In the genomic region with DNA sequence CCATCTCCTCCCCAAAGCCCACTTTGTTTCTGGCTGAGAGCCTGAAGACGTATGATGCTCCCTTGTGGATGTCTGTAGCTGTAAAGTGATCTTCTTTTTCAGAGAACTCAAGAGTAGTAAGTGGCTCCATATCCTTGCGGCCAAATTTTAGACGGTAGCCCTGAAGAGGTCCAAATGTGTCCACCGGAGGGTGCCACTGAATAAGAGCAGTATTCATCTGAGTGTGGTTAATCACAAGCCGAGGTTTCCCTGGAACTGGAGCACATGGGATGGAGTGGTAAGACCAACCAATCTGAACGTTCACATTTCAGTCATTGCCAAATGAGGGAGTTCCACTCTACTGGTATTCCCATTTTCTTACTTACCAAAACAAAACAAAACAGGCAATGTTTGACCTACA, we compare ENCODE assay signal across 9 cellular contexts.
A peak's percentile ranks its signal among the peaks of the same experiment; 100 is the strongest.
DNase-seq lines count a peak whose midpoint lies in the region; ATAC-seq and TF ChIP-seq lines count a peak whose summit lies in the region.
"Had no signal": no experiment of that assay in that cellular context is flagged by ENCODE, and none has a peak within 500 bp of the region (broad histone marks: within the 10 kb centered on the region; RNA-seq: fewer than 3 reads in every experiment).

No MANE protein-coding gene starts in this region.

- H3K9ac ChIP-seq in neuronal stem cell (ENCODE audit: low read depth, low read length, poor library complexity), result no peak overlapping the region
- H3K9ac ChIP-seq in PC-3 (ENCODE audit: low read length), result no peak overlapping the region

- peak; percentile 27 for DNase-seq in activated CD4-positive, alpha-beta T cell treated with anti-CD3 and anti-CD28 coated beads for 36 hours
- DNase-seq in activated CD4-positive, alpha-beta T cell treated with anti-CD3 and anti-CD28 coated beads, Interleukin-2, amount 50 U/mL, for 1 hour, result no peak
- DNase-seq in SJCRH30 (peak; percentile 48 to 75), left cardiac atrium (peak; percentile 26), thyroid gland (peak; percentile 35 to 53), HFFc6 (no peak), neuronal stem cell (ENCODE audit: low spot score) (no peak), PC-3 (no peak)
- DNase-seq: stimulated activated CD4-positive, alpha-beta T cell treated with anti-CD3 and anti-CD28 coated beads, Interleukin-12 subunit alpha, Interleukin-12 subunit beta, amount 100 ng/mL, for 4 hours had no signal

- no peaks in the 10 kb centered on the region for H3K79me2 ChIP-seq in PC-3 (ENCODE audit: low read length)

- H4K91ac ChIP-seq in neuronal stem cell (ENCODE audit: low read depth, low read length, poor library complexity), result no peak overlapping the region

- POLR2A ChIA-PET in activated CD4-positive, alpha-beta T cell treated with anti-CD3 and anti-CD28 coated beads for 36 hours (lab: Charles Lee), result no interaction called here
- POLR2A ChIA-PET in PC-3 (lab: Charles Lee; ENCODE audit: unreplicated experiment), result no interaction called here

- intact Hi-C loops in activated CD4-positive, alpha-beta T cell treated with anti-CD3 and anti-CD28 coated beads for 36 hours (cut with DNase I, micrococcal nuclease), result no loop called here
- intact Hi-C loops in left cardiac atrium (cut with DNase I), result loop anchor here in 1 of 2 donors (10.0 kb wide), 1 partner anchor 409 kb away; no protein-coding TSS in a partner anchor
- intact Hi-C loops in thyroid gland (cut with DNase I), result no loop called here
- intact Hi-C loops in PC-3 (cut with micrococcal nuclease), result no loop called here

- H2AK5ac ChIP-seq in neuronal stem cell (ENCODE audit: low read depth, low read length), result no peak overlapping the region

- no peaks in the 10 kb centered on the region for H3K9me2 ChIP-seq in PC-3 (replicated peaks; ENCODE audit: low read length)

- no peaks in the 10 kb centered on the region for H3F3A ChIP-seq in PC-3 (ENCODE audit: low read length, unreplicated experiment)

- no peaks in the 10 kb centered on the region for H3K9me3 Mint-ChIP-seq in activated CD4-positive, alpha-beta T cell treated with anti-CD3 and anti-CD28 coated beads for 36 hours (ENCODE audit: low read depth)
- H3K9me3 Mint-ChIP-seq in HFFc6, result peaks cover 44% of the 10 kb centered on the region

- TF ChIP-seq POLR2A in thyroid gland (IDR thresholded peaks at IDR 0.05), result no peak

- H3K4me1 ChIP-seq in SJCRH30 (peaks cover 15% of the 10 kb centered on the region), thyroid gland (no peaks in the 10 kb centered on the region), neuronal stem cell (ENCODE audit: control insufficient read depth in 2 of 2, insufficient read depth in 1 of 2, low read depth in 1 of 2, low read length in 2 of 2) (peaks cover 0 to 2% of the 10 kb centered on the region in 2 donors), PC-3 (ENCODE audit: insufficient read depth, low read length) (no peaks in the 10 kb centered on the region)

- no peaks in the 10 kb centered on the region for H3K27me3 Mint-ChIP-seq in activated CD4-positive, alpha-beta T cell treated with anti-CD3 and anti-CD28 coated beads for 36 hours
- H3K27me3 Mint-ChIP-seq in HFFc6 (ENCODE audit: insufficient read depth), result no peaks in the 10 kb centered on the region

- H3K36me3 Mint-ChIP-seq in activated CD4-positive, alpha-beta T cell treated with anti-CD3 and anti-CD28 coated beads for 36 hours (ENCODE audit: low read depth), result no peaks in the 10 kb centered on the region
- peaks cover 5% of the 10 kb centered on the region; the same call in 1 of the 2 replicates for H3K36me3 Mint-ChIP-seq in HFFc6 (ENCODE audit: low read depth)

- no TSS peak for BruUV-seq in PC-3 (replicated peaks; lab: Mats Ljungman, UMichigan)

- H3K79me1 ChIP-seq in neuronal stem cell (ENCODE audit: low read depth, low read length), result peaks cover 2% of the 10 kb centered on the region

- H3K18ac ChIP-seq in neuronal stem cell (ENCODE audit: low read length), result no peak overlapping the region

- ATAC-seq in activated CD4-positive, alpha-beta T cell treated with anti-CD3 and anti-CD28 coated beads for 36 hours, result no peak
- ATAC-seq in left cardiac atrium, result peak; percentile 55 to 72
- no peak for ATAC-seq in PC-3

- no peak overlapping the region for H3K4me3 ChIP-seq in SJCRH30
- no peak overlapping the region for H3K4me3 ChIP-seq in thyroid gland (replicated peaks in 1 of 3)
- H3K4me3 ChIP-seq in neuronal stem cell (ENCODE audit: low read length in 2 of 2), result no peak overlapping the region
- no peak overlapping the region for H3K4me3 ChIP-seq in PC-3 (ENCODE audit: low read length)

- H2AFZ ChIP-seq in neuronal stem cell (ENCODE audit: low read length) (no peak overlapping the region), PC-3 (ENCODE audit: low read length) (no peak overlapping the region)

- H3K14ac ChIP-seq in neuronal stem cell (ENCODE audit: low read length), result no peak overlapping the region

- WGBS in thyroid gland, 2 donors, result 62 to 68% methylated on average over 6 of the region's 6 CpGs
- WGBS in neuronal stem cell (ENCODE audit: extremely low coverage in 2 of 2, insufficient read length in 2 of 2, insufficient replicate concordance in 1 of 2), 2 donors, result no CpG with 5 or more reads among the region's 6 CpGs

- no peak overlapping the region for H2BK120ac ChIP-seq in neuronal stem cell (ENCODE audit: low read depth, low read length)

- TF ChIP-seq CTCF in thyroid gland (IDR thresholded peaks at IDR 0.05) (peak in 3 of 6 experiments; percentile 16 to 47 (median 39)), HFFc6 (IDR thresholded peaks at IDR 0.05) (no peak), PC-3 (conservative IDR thresholded peaks at IDR 0.05; ENCODE audit: low read depth, low read length) (no peak)

- H3K36me3 ChIP-seq in SJCRH30, result peaks cover 37% of the 10 kb centered on the region
- H3K36me3 ChIP-seq in thyroid gland, result no peaks in the 10 kb centered on the region
- peaks cover 9 to 66% of the 10 kb centered on the region in 2 donors for H3K36me3 ChIP-seq in neuronal stem cell (replicated peaks in 1 of 2; ENCODE audit: control insufficient read depth in 2 of 2, insufficient read depth in 2 of 2, low read length in 2 of 2)
- H3K36me3 ChIP-seq in PC-3 (ENCODE audit: low read depth, low read length), result no peaks in the 10 kb centered on the region

- H3K4me1 Mint-ChIP-seq in activated CD4-positive, alpha-beta T cell treated with anti-CD3 and anti-CD28 coated beads for 36 hours, result no peaks in the 10 kb centered on the region
- no peaks in the 10 kb centered on the region for H3K4me1 Mint-ChIP-seq in HFFc6 (ENCODE audit: low read depth)

- no peak overlapping the region for H4K8ac ChIP-seq in neuronal stem cell (ENCODE audit: low read depth, low read length)

- no peak overlapping the region for H3K4me2 ChIP-seq in neuronal stem cell (ENCODE audit: insufficient read depth, low read length, poor library complexity, severe bottlenecking)
- H3K4me2 ChIP-seq in PC-3 (ENCODE audit: low read length), result no peak overlapping the region

- no peak overlapping the region for H2BK12ac ChIP-seq in neuronal stem cell (ENCODE audit: low read length)

- H3K27ac ChIP-seq in SJCRH30 (no peak overlapping the region), thyroid gland (no peak overlapping the region), neuronal stem cell (replicated peaks; ENCODE audit: low read length) (no peak overlapping the region), PC-3 (ENCODE audit: low read length) (no peak overlapping the region)

- H3K27ac Mint-ChIP-seq in activated CD4-positive, alpha-beta T cell treated with anti-CD3 and anti-CD28 coated beads for 36 hours, result no peak overlapping the region
- no peak overlapping the region for H3K27ac Mint-ChIP-seq in HFFc6

- no peaks in the 10 kb centered on the region for H4K20me1 ChIP-seq in PC-3 (ENCODE audit: low read length)

- no peak overlapping the region for H3K4me3 Mint-ChIP-seq in activated CD4-positive, alpha-beta T cell treated with anti-CD3 and anti-CD28 coated beads for 36 hours
- H3K4me3 Mint-ChIP-seq in HFFc6, result no peak overlapping the region

- CTCF ChIA-PET in activated CD4-positive, alpha-beta T cell treated with anti-CD3 and anti-CD28 coated beads for 36 hours (lab: Charles Lee), result no interaction called here
- CTCF ChIA-PET in PC-3 (lab: Charles Lee), result no interaction called here

- H3K27me3 ChIP-seq in SJCRH30 (no peaks in the 10 kb centered on the region), thyroid gland (no peaks in the 10 kb centered on the region), neuronal stem cell (ENCODE audit: control insufficient read depth in 3 of 3, insufficient read depth in 3 of 3, low read depth in 1 of 3, low read length in 3 of 3) (no peaks in the 10 kb centered on the region), PC-3 (ENCODE audit: low read length) (no peaks in the 10 kb centered on the region)

- H3K9me3 ChIP-seq in SJCRH30 (replicated peaks), result no peaks in the 10 kb centered on the region
- H3K9me3 ChIP-seq in thyroid gland, result no peaks in the 10 kb centered on the region
- peaks cover 0 to 2% of the 10 kb centered on the region in 2 donors for H3K9me3 ChIP-seq in neuronal stem cell (replicated peaks in 1 of 2; ENCODE audit: control insufficient read depth in 2 of 2, insufficient read depth in 1 of 2, low read depth in 1 of 2, low read length in 2 of 2)
- H3K9me3 ChIP-seq in PC-3 (ENCODE audit: low read length), result no peaks in the 10 kb centered on the region

- no peak overlapping the region for H2BK15ac ChIP-seq in neuronal stem cell (ENCODE audit: low read length)

- H2BK5ac ChIP-seq in neuronal stem cell (ENCODE audit: low read length), result no peak overlapping the region

- H3K23ac ChIP-seq in neuronal stem cell (ENCODE audit: low read depth, low read length, poor library complexity), result no peak overlapping the region

- H3K4ac ChIP-seq in neuronal stem cell (ENCODE audit: low read length), result no peak overlapping the region

Comparison
In these comparisons a context has a peak if more than half of its experiments do, and no peak if none do; other contexts are left out.
1. DNase-seq: peak in activated CD4-positive, alpha-beta T cell treated with anti-CD3 and anti-CD28 coated beads for 36 hours (single experiment), SJCRH30 (2 of 2), left cardiac atrium (single experiment) and thyroid gland (2 of 2); none in activated CD4-positive, alpha-beta T cell treated with anti-CD3 and anti-CD28 coated beads, Interleukin-2, amount 50 U/mL, for 1 hour (single experiment), HFFc6 (single experiment), neuronal stem cell (single experiment) and PC-3 (single experiment).
2. ATAC-seq: peak in left cardiac atrium (2 of 2); none in activated CD4-positive, alpha-beta T cell treated with anti-CD3 and anti-CD28 coated beads for 36 hours (single experiment) and PC-3 (single experiment).